ENCODE assay signal across 31 cellular contexts in genomic region chr10:122306282-122306681, GRCh38. TPM values are rescaled to one million over a fixed set of nuclear protein-coding genes. Genes with fewer than 3 reads are reported as not detected.
DNase-seq lines count a peak whose midpoint lies in the region; ATAC-seq, FAIRE-seq and TF ChIP-seq lines count a peak whose summit lies in the region.
"Had no signal": no experiment of that assay in that cellular context is flagged by ENCODE, and none has a peak within 500 bp of the region (broad histone marks: within the 10 kb centered on the region; RNA-seq: fewer than 3 reads in every experiment).

No MANE protein-coding gene starts in this region.

- TF ChIP-seq EP300 in GM12878 (IDR thresholded peaks at IDR 0.05; ENCODE audit: borderline replicate concordance in 1 of 2, control insufficient read depth in 1 of 2, low read depth in 2 of 2, low read length in 2 of 2): no peak

- H3K4me2 ChIP-seq in GM12878 (ENCODE audit: control insufficient read depth, insufficient read depth): no peak overlapping the region

- in situ Hi-C loops in GM12878 (cut with MboI) (no loop called here), ACHN (cut with HindIII; ENCODE audit: low pct_ligation_motif_present, low pct_unique_long_range_greater_than_20kb, low sequenced_read_pairs) (no loop called here)

- POLR2A ChIA-PET in GM12878 (lab: Charles Lee): no interaction called here

- TF ChIP-seq POLR2A in GM12878 (IDR thresholded peaks at IDR 0.05; ENCODE audit: low read depth, low read length): no peak

- intact Hi-C loops in GM12878 (cut with micrococcal nuclease; ENCODE audit: unreplicated experiment): no loop called here

- ATAC-seq in GM12878: no peak; the same call in 2 of the 3 replicates
- no peak for ATAC-seq in GM19023 (IDR thresholded peaks at IDR 0.05; ENCODE audit: unreplicated experiment)
- ATAC-seq: activated CD8-positive, alpha-beta memory T cell treated with anti-CD3 and anti-CD28 coated beads, Interleukin-2, amount 10 ng/mL, durations not matched to agents 7 days and 5 days; activated T-cell treated with anti-CD3 and anti-CD28 coated beads, Interleukin-2, amount 50 U/mL, for 4 hours; gastrocnemius medialis; PC-3; SK-N-SH treated with all-trans-retinoic acid at 6 μM for 48 hours had no signal

- no peaks in the 10 kb centered on the region for H4K20me1 ChIP-seq in GM12878 (ENCODE audit: control insufficient read depth, insufficient read depth)

- H3K27me3 ChIP-seq in GM12878 (replicated peaks in 1 of 2; ENCODE audit: control insufficient read depth in 2 of 2, insufficient read depth in 2 of 2, low read length in 1 of 2) (no peaks in the 10 kb centered on the region), layer of hippocampus (ENCODE audit: control insufficient read depth, insufficient read depth, low read length) (no peaks in the 10 kb centered on the region)
- H3K27me3 ChIP-seq: gastrocnemius medialis, transverse colon had no signal

- peak; percentile 4 for DNase-seq in MV-4-11 (lab: John Stamatoyannopoulos, UW)
- no peak for DNase-seq in GM12878 (ENCODE audit: low read depth, low spot score)
- DNase-seq in substantia nigra (lab: John Stamatoyannopoulos, UW): no peak
- DNase-seq in ACHN: no peak
- DNase-seq in AG08395 (ENCODE audit: low spot score): no peak
- DNase-seq in dermis blood vessel endothelial cell: no peak
- DNase-seq: activated CD4-positive, alpha-beta T cell treated with anti-CD3 and anti-CD28 coated beads, Interleukin-2, amount 50 U/mL, for 4 hours; activated CD8-positive, alpha-beta memory T cell treated with anti-CD3 and anti-CD28 coated beads, Interleukin-2, amount 10 ng/mL, durations not matched to agents 7 days and 5 days; activated gamma-delta T cell; activated naive CD8-positive, alpha-beta T cell treated with anti-CD3 and anti-CD28 coated beads, Interleukin-2, amount 10 ng/mL, durations not matched to agents 7 days and 5 days; activated T-cell treated with anti-CD3 and anti-CD28 coated beads, Interleukin-2, amount 50 U/mL, for 4 hours; Calu3; DMS79; gastrocnemius medialis; GDM1; NCI-H1092 treated with DMSO at 0.1 percent for 48 hours; NCI-H187 treated with DMSO at 0.1 percent for 48 hours; NCI-H524; PC-3; Right ventricle myocardium superior; stimulated activated CD4-positive, alpha-beta T cell treated with anti-CD3 and anti-CD28 coated beads, Interleukin-2, amount 100 ng/mL, for 24 hours; T-helper 2 cell; transverse colon had no signal

- no peak overlapping the region for H3K9ac ChIP-seq in GM12878 (ENCODE audit: control insufficient read depth, insufficient read depth, low read length)
- H3K9ac ChIP-seq: parathyroid adenoma had no signal

- no peak overlapping the region for H3K4me3 ChIP-seq in GM12878
- H3K4me3 ChIP-seq: gastrocnemius medialis, transverse colon had no signal

- CTCF ChIA-PET in GM12878 (lab: Yijun Ruan, JAX): interaction anchor here (1.1 to 3.1 kb wide), 2 partner anchors 8 to 129 kb away, joined by 4 to 13 read pairs; no protein-coding TSS in a partner anchor

- no peaks in the 10 kb centered on the region for H3K36me3 ChIP-seq in GM12878 (ENCODE audit: control insufficient read depth in 2 of 2, insufficient read depth in 2 of 2, low read length in 1 of 2)
- H3K36me3 ChIP-seq: gastrocnemius medialis, transverse colon had no signal

- BruUV-seq in GM12878 (replicated peaks; lab: Mats Ljungman, UMichigan): no TSS peak

- RAD21 ChIA-PET in GM12878 (lab: Charles Lee; ENCODE audit: unreplicated experiment): no interaction called here

- 56% methylated on average over 5 of the region's 5 CpGs for WGBS in GM12878 (ENCODE audit: insufficient coverage, insufficient replicate concordance, low lambda C conversion rate, missing lambda C conversion rate)

- TF ChIP-seq CTCF in GM12878 (IDR thresholded peaks at IDR 0.05 in 2 of 3, conservative IDR thresholded peaks at IDR 0.05 in 1 of 3; ENCODE audit: control insufficient read depth in 2 of 3, extremely low read depth in 1 of 3, insufficient read depth in 1 of 3, low read depth in 3 of 3, low read length in 3 of 3): no peak

- peaks cover 6% of the 10 kb centered on the region; the same call in 1 of the 3 replicates for H3K9me3 ChIP-seq in GM12878 (replicated peaks; ENCODE audit: control insufficient read depth, insufficient read depth, low read length)
- H3K9me3 ChIP-seq: gastrocnemius medialis had no signal

- no peaks in the 10 kb centered on the region for H3K79me2 ChIP-seq in GM12878 (ENCODE audit: control insufficient read depth, insufficient read depth, low read length)
- H3K79me2 ChIP-seq: parathyroid adenoma had no signal

- FAIRE-seq in GM12878 (lab: Jason Lieb, UNC): no peak
- FAIRE-seq: astrocyte had no signal

- no peak for TF ChIP-seq RAD21 in GM12878 (IDR thresholded peaks at IDR 0.05; ENCODE audit: insufficient read depth, low read depth, low read length)

- H2AFZ ChIP-seq in GM12878 (ENCODE audit: control insufficient read depth, low read depth, low read length): no peak overlapping the region
- H2AFZ ChIP-seq: parathyroid adenoma had no signal

- H3K4me1 ChIP-seq in GM12878 (ENCODE audit: control insufficient read depth, insufficient read depth, low read length): peaks cover 9% of the 10 kb centered on the region
- H3K4me1 ChIP-seq: parathyroid adenoma had no signal

- SMC1A ChIA-PET in GM12878 (lab: Charles Lee; ENCODE audit: uncharacterized antibody, unreplicated experiment): interaction anchor here (0.5 kb wide), 1 partner anchor 118 kb away, joined by 3 read pairs; no protein-coding TSS in a partner anchor

- no peak overlapping the region for H3K27ac ChIP-seq in GM12878 (ENCODE audit: control insufficient read depth, insufficient read depth)
- peak overlapping the region; percentile 59 for H3K27ac ChIP-seq in layer of hippocampus (ENCODE audit: low read depth, low read length)
- H3K27ac ChIP-seq in substantia nigra (ENCODE audit: low read depth, low read length, poor library complexity, severe bottlenecking): peak overlapping the region; percentile 98
- H3K27ac ChIP-seq: parathyroid adenoma had no signal

TF ChIP-seq in GM12878, 131 proteins besides CTCF, POLR2A, EP300 and RAD21:
- TF ChIP-seq HDGF (IDR thresholded peaks at IDR 0.05) (no peak), SPI1 (IDR thresholded peaks at IDR 0.05; ENCODE audit: borderline replicate concordance, insufficient read depth, low read depth, low read length) (peak; percentile 50; the same call in 1 of the 2 replicates), TBL1XR1 (IDR thresholded peaks at IDR 0.05; ENCODE audit: low read depth, low read length) (no peak), EZH2 (IDR thresholded peaks at IDR 0.05; ENCODE audit: borderline replicate concordance, control insufficient read depth, low read depth, low read length) (no peak), NFXL1 (IDR thresholded peaks at IDR 0.05; ENCODE audit: borderline replicate concordance) (no peak), CHD2 (IDR thresholded peaks at IDR 0.05; ENCODE audit: borderline replicate concordance, low read depth, low read length) (no peak)

RNA-seq across cellular contexts. Expression of gene BTBD16, which starts 35.2 kb away (rescaled TPM):
- not detected in 2 replicates for total RNA-seq in GM12878 (2013; cell fraction: nucleolus; rRNA removed)
- total RNA-seq in GM12878 (2014; rRNA removed) (not detected in 2 replicates), GM12878 (2014; rRNA removed; fragmentation: Illumina TruSeq; extraction: Trizol) (not detected in 2 replicates), GM12878 (2021) (not detected in 2 replicates), dermis blood vessel endothelial cell (not detected in 2 replicates)
- polyA plus RNA-seq in GM12878 (2011; ENCODE audit: low read depth): not detected
- polyA plus RNA-seq in GM12878 (2011; rRNA removed) (0.07 and 0.11 TPM in 2 replicates), GM12878 (2014; fragmentation: Illumina TruSeq; extraction: Trizol) (not detected in 2 replicates), GM12878 (2014; fragmentation: Nextera tagmentation; extraction: Ambion mirVana) (not detected), GM12878 (2014; rRNA removed) (not detected in 2 replicates), GM12878 (2016; fragmentation: Nextera tagmentation; extraction: Ambion mirVana) (not detected)
- polyA plus RNA-seq in GM12878 (2011; cell fraction: cytosol; rRNA removed): 0.06 and 0.08 TPM in 2 replicates
- polyA plus RNA-seq in GM12878 (2011; cell fraction: nucleus; rRNA removed): not detected in 2 replicates
- polyA plus RNA-seq in GM12878 (2012): not detected in 2 replicates
- polyA minus RNA-seq in GM12878 (2011; rRNA and poly(A)+ RNA removed): not detected in 2 replicates
- polyA minus RNA-seq in GM12878 (2011; cell fraction: cytosol; rRNA and poly(A)+ RNA removed): not detected in 2 replicates
- polyA minus RNA-seq in GM12878 (2011; cell fraction: nucleus; rRNA and poly(A)+ RNA removed): not detected in 2 replicates
- total RNA-seq: activated CD8-positive, alpha-beta memory T cell treated with anti-CD3 and anti-CD28 coated beads, Interleukin-2, amount 10 ng/mL, durations not matched to agents 7 days and 5 days; activated naive CD8-positive, alpha-beta T cell treated with anti-CD3 and anti-CD28 coated beads, Interleukin-2, amount 10 ng/mL, durations not matched to agents 7 days and 5 days; activated T-cell treated with anti-CD3 and anti-CD28 coated beads, Interleukin-2, amount 50 U/mL, for 4 hours; astrocyte; cardiac septum; lung microvascular endothelial cell; neural crest cell; PC-3; Right ventricle myocardium superior; transverse colon had no signal
